11 cellular contexts compared by ENCODE assay signal in genomic region chr11:5040876-5041275, GRCh38. TPM values are rescaled to one million over a fixed set of nuclear protein-coding genes. Genes with fewer than 3 reads are reported as not detected.
"Had no signal": no experiment of that assay in that cellular context is flagged by ENCODE, and none has a peak within 500 bp of the region (broad histone marks: within the 10 kb centered on the region; RNA-seq: fewer than 3 reads in every experiment).

No MANE protein-coding gene starts in this region.

- H3K36me3 ChIP-seq: HAP-1 had no signal

- H3K4me3 ChIP-seq: GM23248, HAP-1, K562 had no signal

- DNase-seq: GM23248, GOT3, H7, HFFc6, IMR-90, KG1 had no signal

- H3K4me1 ChIP-seq: HAP-1 had no signal

- FAIRE-seq: HTR-8/SVneo, K562 had no signal

- H3K27ac ChIP-seq: GM23248 had no signal

- H3K9me3 ChIP-seq: HAP-1 had no signal

RNA-seq across cellular contexts. Expression of gene OR52J3, which starts 5.5 kb away (rescaled TPM):
- total RNA-seq: GM23248, H4, H7, HFFc6, HT-29, IMR-90, K562 had no signal

RNA-seq across cellular contexts. Expression of gene OR52E2, which starts 18.6 kb away (rescaled TPM):
- total RNA-seq: GM23248, H7, HFFc6, HT-29, IMR-90, K562 had no signal

RNA-seq across cellular contexts. Expression of gene OR52E1, which starts 28.5 kb away (rescaled TPM):
- total RNA-seq: GM23248, H4, H7, HFFc6, HT-29, IMR-90, K562 had no signal

RNA-seq across cellular contexts. Expression of gene OR51L1, which starts 46.2 kb away (rescaled TPM):
- total RNA-seq: GM23248, H4, H7, HFFc6, HT-29, IMR-90, K562 had no signal
